In genomic region chr1:28518745-28519341, GRCh38 we compare ENCODE assay signal across 8 cellular contexts. TPM values are rescaled to one million over a fixed set of nuclear protein-coding genes. Genes with fewer than 3 reads are reported as not detected.
DNase-seq lines count a peak whose midpoint lies in the region; ATAC-seq and TF ChIP-seq lines count a peak whose summit lies in the region.

No MANE protein-coding gene starts in this region.

- peak overlapping the region; percentile 99 for H2AK5ac ChIP-seq in mesendoderm (ENCODE audit: low read length)

- H4K8ac ChIP-seq in mesendoderm (ENCODE audit: low read depth, low read length), result no peak overlapping the region

- no peaks in the 10 kb centered on the region for H3K27me3 ChIP-seq in CD4-positive, CD25-positive, alpha-beta regulatory T cell (ENCODE audit: control insufficient read depth, insufficient read depth, low read length)
- no peaks in the 10 kb centered on the region for H3K27me3 ChIP-seq in OCI-LY3 (ENCODE audit: low read depth, low read length)
- no peaks in the 10 kb centered on the region for H3K27me3 ChIP-seq in body of pancreas
- H3K27me3 ChIP-seq in mesendoderm (ENCODE audit: insufficient read depth, low read length, poor library complexity), result no peaks in the 10 kb centered on the region
- H3K27me3 ChIP-seq in tibial nerve, result no peaks in the 10 kb centered on the region

- ATAC-seq in CD4-positive, CD25-positive, alpha-beta regulatory T cell (ENCODE audit: low read depth in 2 of 2), result no peak
- ATAC-seq in GM21515 (IDR thresholded peaks at IDR 0.05; ENCODE audit: unreplicated experiment) (peak; percentile 18), body of pancreas (no peak), HG03025 (IDR thresholded peaks at IDR 0.05; ENCODE audit: low FRiP score, unreplicated experiment) (no peak)

- peaks cover 59% of the 10 kb centered on the region for H3K79me2 ChIP-seq in OCI-LY3 (ENCODE audit: low read length)
- H3K79me2 ChIP-seq in mesendoderm (ENCODE audit: control insufficient read depth, insufficient read depth, low read length), result peaks cover 44% of the 10 kb centered on the region

- H3K9me3 ChIP-seq in CD4-positive, CD25-positive, alpha-beta regulatory T cell (ENCODE audit: control insufficient read depth in 2 of 2, low read length in 2 of 2), result no peaks in the 10 kb centered on the region
- H3K9me3 ChIP-seq in OCI-LY3 (ENCODE audit: insufficient read depth, low read length) (no peaks in the 10 kb centered on the region), body of pancreas (no peaks in the 10 kb centered on the region), tibial nerve (no peaks in the 10 kb centered on the region)

- peak overlapping the region; percentile 47 for H4K5ac ChIP-seq in mesendoderm (ENCODE audit: low read length)

- peak overlapping the region; percentile 98 for H3K23ac ChIP-seq in mesendoderm (ENCODE audit: low read length)

- H3K36me3 Mint-ChIP-seq in CD4-positive, CD25-positive, alpha-beta regulatory T cell, result peaks cover 8% of the 10 kb centered on the region

- H3K4me1 Mint-ChIP-seq in CD4-positive, CD25-positive, alpha-beta regulatory T cell, result peaks cover 7 to 57% (median 26%) of the 10 kb centered on the region in 4 donors

- DNase-seq in CD4-positive, CD25-positive, alpha-beta regulatory T cell, result peak in 1 of 3 donors; percentile 68
- DNase-seq in body of pancreas (peak in 1 of 4 donors; percentile 34), mesendoderm (peak; percentile 79), tibial nerve (ENCODE audit: low spot score in 2 of 2) (no peak), NCI-H1436 (lab: John Stamatoyannopoulos, UW) (no peak)

- peak overlapping the region; percentile 21 for H3K4ac ChIP-seq in mesendoderm (ENCODE audit: low read depth, low read length)

- no peak overlapping the region for H2BK120ac ChIP-seq in mesendoderm (ENCODE audit: low read depth, low read length)

- H2BK15ac ChIP-seq in mesendoderm (replicated peaks; ENCODE audit: low read depth), result no peak overlapping the region

- H3K36me3 ChIP-seq in CD4-positive, CD25-positive, alpha-beta regulatory T cell (ENCODE audit: control insufficient read depth, insufficient read depth, low read length), result peaks cover 1% of the 10 kb centered on the region
- H3K36me3 ChIP-seq in OCI-LY3 (replicated peaks; ENCODE audit: low read depth, low read length) (peaks cover under 1% of the 10 kb centered on the region), body of pancreas (replicated peaks in 1 of 2; ENCODE audit: insufficient read depth in 1 of 2, low read depth in 2 of 2) (no peaks in the 10 kb centered on the region), mesendoderm (ENCODE audit: control insufficient read depth, insufficient read depth, low read length) (no peaks in the 10 kb centered on the region), tibial nerve (peaks cover 0 to 18% (median 0%) of the 10 kb centered on the region in 3 donors)

- peak overlapping the region; percentile 90 for H3K4me2 ChIP-seq in OCI-LY3 (ENCODE audit: low read length)
- H3K4me2 ChIP-seq in mesendoderm (ENCODE audit: low read length), result peak overlapping the region; percentile 97

- H3K27ac Mint-ChIP-seq in CD4-positive, CD25-positive, alpha-beta regulatory T cell, result peak overlapping the region; percentile 79 to 86 (median 80)

- H3K9me3 Mint-ChIP-seq in CD4-positive, CD25-positive, alpha-beta regulatory T cell, result peaks cover 0 to 2% (median 0%) of the 10 kb centered on the region in 7 donors

- no peak for TF ChIP-seq EP300 in tibial nerve (IDR thresholded peaks at IDR 0.05)

- H3K4me3 Mint-ChIP-seq in CD4-positive, CD25-positive, alpha-beta regulatory T cell, result peak overlapping the region; percentile 79 to 98 (median 92)

- H2BK5ac ChIP-seq in mesendoderm (ENCODE audit: low read length), result peak overlapping the region; percentile 54

- peak overlapping the region; percentile 94 for H3K18ac ChIP-seq in mesendoderm (ENCODE audit: low read length)

- WGBS in body of pancreas, 2 donors, result 11 to 20% methylated on average over 11 to 21 of the region's 21 CpGs
- no CpG with 5 or more reads among the region's 21 CpGs for WGBS in mesendoderm (ENCODE audit: extremely low coverage, insufficient coverage, low lambda C conversion rate)
- 6 to 8% methylated on average over 15 to 17 of the region's 21 CpGs for WGBS in tibial nerve, 2 donors

- H3K4me3 ChIP-seq in CD4-positive, CD25-positive, alpha-beta regulatory T cell (ENCODE audit: low read depth, low read length), result peak overlapping the region; percentile 67
- H3K4me3 ChIP-seq in OCI-LY3 (ENCODE audit: low read length) (peak overlapping the region; percentile 99), body of pancreas (peak overlapping the region in 1 of 2 donors; percentile 1), mesendoderm (ENCODE audit: low read length) (peak overlapping the region; percentile 82), tibial nerve (peak overlapping the region; percentile 44 to 86 (median 62))

- H3K4me1 ChIP-seq in CD4-positive, CD25-positive, alpha-beta regulatory T cell (ENCODE audit: control insufficient read depth, insufficient read depth, low read length, poor library complexity, severe bottlenecking), result peaks cover 18% of the 10 kb centered on the region
- H3K4me1 ChIP-seq in OCI-LY3 (ENCODE audit: low read length) (peaks cover 20% of the 10 kb centered on the region), body of pancreas (peaks cover 27% of the 10 kb centered on the region), mesendoderm (ENCODE audit: control insufficient read depth, low read depth, low read length) (peaks cover 5% of the 10 kb centered on the region), tibial nerve (peaks cover 0 to 16% (median 7%) of the 10 kb centered on the region in 4 donors)

- H3K9ac ChIP-seq in OCI-LY3 (ENCODE audit: low read length) (peak overlapping the region; percentile 98), mesendoderm (ENCODE audit: low read length) (peak overlapping the region; percentile 98)

- no peak overlapping the region for H2AFZ ChIP-seq in OCI-LY3 (ENCODE audit: low read depth, low read length)

- H3K56ac ChIP-seq in mesendoderm (ENCODE audit: low read length), result peak overlapping the region; percentile 99

- peak overlapping the region; percentile 45 for H3K27ac ChIP-seq in CD4-positive, CD25-positive, alpha-beta regulatory T cell (ENCODE audit: insufficient read depth, low read length, poor library complexity, severe bottlenecking)
- peak overlapping the region; percentile 77 for H3K27ac ChIP-seq in OCI-LY3 (ENCODE audit: low read length)
- peak overlapping the region; percentile 77 to 93 (median 87) for H3K27ac ChIP-seq in body of pancreas
- peak overlapping the region; percentile 97 for H3K27ac ChIP-seq in mesendoderm (ENCODE audit: low read depth, low read length)
- H3K27ac ChIP-seq in tibial nerve, result peak overlapping the region in 2 of 4 donors; percentile 71 to 86

- TF ChIP-seq POLR2A in body of pancreas (IDR thresholded peaks at IDR 0.05) (no peak), tibial nerve (IDR thresholded peaks at IDR 0.05) (no peak)

- intact Hi-C loops in body of pancreas (cut with DNase I), result loop anchor here (5.0 kb wide), 1 partner anchor 83 kb away; no protein-coding TSS in a partner anchor

- H3K79me1 ChIP-seq in mesendoderm (ENCODE audit: low read length), result peaks cover 14% of the 10 kb centered on the region

- H4K20me1 ChIP-seq in OCI-LY3 (ENCODE audit: insufficient read depth, low read length), result 0 out of 2 replicates have a peak, but pooled peaks cover 4% of the 10 kb centered on the region

- TF ChIP-seq CTCF in OCI-LY3 (IDR thresholded peaks at IDR 0.05; ENCODE audit: low read depth, low read length) (no peak), body of pancreas (IDR thresholded peaks at IDR 0.05) (no peak), tibial nerve (IDR thresholded peaks at IDR 0.05) (no peak)

- H3K27me3 Mint-ChIP-seq in CD4-positive, CD25-positive, alpha-beta regulatory T cell, result no peaks in the 10 kb centered on the region

RNA-seq across cellular contexts. Expression of gene RCC1, which starts 13.0 kb away (rescaled TPM):
- total RNA-seq in CD4-positive, CD25-positive, alpha-beta regulatory T cell, result 9.7 TPM
- 10 to 100 TPM in 3 of 4 donors, 1 to 10 TPM in 1; 8.2 to 16.4 (median 12.6) TPM for polyA plus RNA-seq in CD4-positive, CD25-positive, alpha-beta regulatory T cell
- total RNA-seq in body of pancreas, result 10 to 100 TPM; 10.1 to 23.4 TPM
- 84.3 TPM for polyA plus RNA-seq in mesendoderm (2013, experiment 1 of 2)
- 84.2 TPM for polyA plus RNA-seq in mesendoderm (2013, experiment 2 of 2)
- 10 to 100 TPM; 13.5 to 36.9 (median 19.3) TPM for total RNA-seq in tibial nerve

RNA-seq across cellular contexts. Expression of gene TRNAU1AP, which starts 34.0 kb away (rescaled TPM):
- total RNA-seq in CD4-positive, CD25-positive, alpha-beta regulatory T cell, result 29.8 TPM
- polyA plus RNA-seq in CD4-positive, CD25-positive, alpha-beta regulatory T cell, result 10 to 100 TPM; 28.9 to 48.2 (median 39.4) TPM
- total RNA-seq in body of pancreas (10 to 100 TPM in 1 of 2 donors, 1 to 10 TPM in 1; 8.9 to 14.3 TPM), tibial nerve (10 to 100 TPM; 22.6 to 35.2 (median 29.3) TPM)
- 20.8 TPM for polyA plus RNA-seq in mesendoderm (2013, experiment 1 of 2)
- polyA plus RNA-seq in mesendoderm (2013, experiment 2 of 2), result 23.7 TPM
